ENCODE assay signal across 1 cellular context in genomic region chr12:113329022-113329790, GRCh38.
TF ChIP-seq lines count a peak whose summit lies in the region.

No MANE protein-coding gene starts in this region.

TF ChIP-seq in H1, 55 proteins besides CTCF, POLR2A, EP300 and RAD21:
- TF ChIP-seq KDM1A (IDR thresholded peaks at IDR 0.05; ENCODE audit: borderline replicate concordance, low read length) (0 out of 2 replicates have a peak, but pooled peaks have one; percentile 13), NRF1 (IDR thresholded peaks at IDR 0.05; ENCODE audit: low read depth, low read length) (no peak)
